ENCODE assay signal across 1 cellular context in the genomic region with DNA sequence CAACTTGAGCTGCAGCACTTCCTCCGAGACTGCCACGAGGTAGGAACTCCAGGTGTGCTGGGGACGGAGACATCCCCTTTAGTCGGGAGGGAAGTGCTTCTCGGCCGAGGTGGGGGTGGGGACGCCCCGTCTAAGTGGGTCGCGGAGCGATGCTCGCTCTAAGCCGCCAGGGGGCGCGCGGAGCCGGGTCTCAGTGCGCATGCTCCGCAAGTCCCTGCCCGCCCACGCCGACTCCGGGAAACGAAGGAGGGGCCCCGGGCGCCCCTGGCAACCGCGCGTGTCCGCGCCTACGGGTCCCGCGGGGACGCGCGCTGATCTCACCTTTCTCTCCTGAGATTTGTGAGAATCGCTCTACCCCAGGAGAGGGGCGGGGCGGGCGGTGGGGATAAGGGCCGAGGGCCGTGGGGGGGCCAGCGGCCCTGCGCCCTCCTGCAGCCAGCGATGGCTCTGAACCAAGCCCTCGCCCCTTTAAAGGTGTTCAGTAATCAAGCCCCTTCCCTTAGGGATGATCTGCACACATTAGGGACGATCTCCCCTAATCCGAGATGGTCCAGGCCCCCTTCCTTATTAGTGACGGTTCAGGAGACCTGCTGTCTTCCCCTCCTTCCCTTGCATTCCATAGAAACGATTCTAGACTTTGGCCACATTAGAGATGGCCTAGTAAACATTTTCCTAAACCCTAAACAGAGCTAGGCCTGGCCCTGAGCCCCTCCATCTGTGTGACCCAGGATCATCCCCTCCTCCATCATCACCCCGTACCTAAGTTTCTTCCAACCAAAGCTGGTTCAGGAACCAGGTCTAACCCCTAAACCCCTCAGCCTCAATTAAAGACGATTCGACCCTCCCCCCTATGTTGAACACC.
TF ChIP-seq lines count a peak whose summit lies in the region.

No MANE protein-coding gene starts in this region.

TF ChIP-seq in K562, 482 proteins besides CTCF, POLR2A, EP300 and RAD21 (continued from another document and continues in another):
- TF ChIP-seq, protein P1, sequence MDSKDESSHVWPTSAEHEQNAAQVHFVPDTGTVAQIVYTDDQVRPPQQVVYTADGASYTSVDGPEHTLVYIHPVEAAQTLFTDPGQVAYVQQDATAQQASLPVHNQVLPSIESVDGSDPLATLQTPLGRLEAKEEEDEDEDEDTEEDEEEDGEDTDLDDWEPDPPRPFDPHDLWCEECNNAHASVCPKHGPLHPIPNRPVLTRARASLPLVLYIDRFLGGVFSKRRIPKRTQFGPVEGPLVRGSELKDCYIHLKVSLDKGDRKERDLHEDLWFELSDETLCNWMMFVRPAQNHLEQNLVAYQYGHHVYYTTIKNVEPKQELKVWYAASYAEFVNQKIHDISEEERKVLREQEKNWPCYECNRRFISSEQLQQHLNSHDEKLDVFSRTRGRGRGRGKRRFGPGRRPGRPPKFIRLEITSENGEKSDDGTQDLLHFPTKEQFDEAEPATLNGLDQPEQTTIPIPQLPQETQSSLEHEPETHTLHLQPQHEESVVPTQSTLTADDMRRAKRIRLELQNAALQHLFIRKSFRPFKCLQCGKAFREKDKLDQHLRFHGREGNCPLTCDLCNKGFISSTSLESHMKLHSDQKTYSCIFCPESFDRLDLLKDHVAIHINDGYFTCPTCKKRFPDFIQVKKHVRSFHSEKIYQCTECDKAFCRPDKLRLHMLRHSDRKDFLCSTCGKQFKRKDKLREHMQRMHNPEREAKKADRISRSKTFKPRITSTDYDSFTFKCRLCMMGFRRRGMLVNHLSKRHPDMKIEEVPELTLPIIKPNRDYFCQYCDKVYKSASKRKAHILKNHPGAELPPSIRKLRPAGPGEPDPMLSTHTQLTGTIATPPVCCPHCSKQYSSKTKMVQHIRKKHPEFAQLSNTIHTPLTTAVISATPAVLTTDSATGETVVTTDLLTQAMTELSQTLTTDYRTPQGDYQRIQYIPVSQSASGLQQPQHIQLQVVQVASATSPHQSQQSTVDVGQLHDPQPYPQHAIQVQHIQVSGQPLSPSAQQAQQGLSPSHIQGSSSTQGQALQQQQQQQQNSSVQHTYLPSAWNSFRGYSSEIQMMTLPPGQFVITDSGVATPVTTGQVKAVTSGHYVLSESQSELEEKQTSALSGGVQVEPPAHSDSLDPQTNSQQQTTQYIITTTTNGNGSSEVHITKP (IDR thresholded peaks at IDR 0.05; ENCODE audit: partially characterized antibody), result peak; percentile 72
- TF ChIP-seq POLR2H (tag; IDR thresholded peaks at IDR 0.05; ENCODE audit: low read depth), result no peak
- no peak for TF ChIP-seq NR2C2 (CRISPR knock-in tag; IDR thresholded peaks at IDR 0.05)
- no peak for TF ChIP-seq NR2C2 (tag; IDR thresholded peaks at IDR 0.05)
- TF ChIP-seq, protein P2, sequence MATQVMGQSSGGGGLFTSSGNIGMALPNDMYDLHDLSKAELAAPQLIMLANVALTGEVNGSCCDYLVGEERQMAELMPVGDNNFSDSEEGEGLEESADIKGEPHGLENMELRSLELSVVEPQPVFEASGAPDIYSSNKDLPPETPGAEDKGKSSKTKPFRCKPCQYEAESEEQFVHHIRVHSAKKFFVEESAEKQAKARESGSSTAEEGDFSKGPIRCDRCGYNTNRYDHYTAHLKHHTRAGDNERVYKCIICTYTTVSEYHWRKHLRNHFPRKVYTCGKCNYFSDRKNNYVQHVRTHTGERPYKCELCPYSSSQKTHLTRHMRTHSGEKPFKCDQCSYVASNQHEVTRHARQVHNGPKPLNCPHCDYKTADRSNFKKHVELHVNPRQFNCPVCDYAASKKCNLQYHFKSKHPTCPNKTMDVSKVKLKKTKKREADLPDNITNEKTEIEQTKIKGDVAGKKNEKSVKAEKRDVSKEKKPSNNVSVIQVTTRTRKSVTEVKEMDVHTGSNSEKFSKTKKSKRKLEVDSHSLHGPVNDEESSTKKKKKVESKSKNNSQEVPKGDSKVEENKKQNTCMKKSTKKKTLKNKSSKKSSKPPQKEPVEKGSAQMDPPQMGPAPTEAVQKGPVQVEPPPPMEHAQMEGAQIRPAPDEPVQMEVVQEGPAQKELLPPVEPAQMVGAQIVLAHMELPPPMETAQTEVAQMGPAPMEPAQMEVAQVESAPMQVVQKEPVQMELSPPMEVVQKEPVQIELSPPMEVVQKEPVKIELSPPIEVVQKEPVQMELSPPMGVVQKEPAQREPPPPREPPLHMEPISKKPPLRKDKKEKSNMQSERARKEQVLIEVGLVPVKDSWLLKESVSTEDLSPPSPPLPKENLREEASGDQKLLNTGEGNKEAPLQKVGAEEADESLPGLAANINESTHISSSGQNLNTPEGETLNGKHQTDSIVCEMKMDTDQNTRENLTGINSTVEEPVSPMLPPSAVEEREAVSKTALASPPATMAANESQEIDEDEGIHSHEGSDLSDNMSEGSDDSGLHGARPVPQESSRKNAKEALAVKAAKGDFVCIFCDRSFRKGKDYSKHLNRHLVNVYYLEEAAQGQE (CRISPR knock-in tag; IDR thresholded peaks at IDR 0.05; ENCODE audit: low read depth), result 0 out of 2 replicates have a peak, but pooled peaks have one; percentile 34
- no peak for TF ChIP-seq KDM2B (CRISPR knock-in tag; IDR thresholded peaks at IDR 0.05)
- TF ChIP-seq, protein P3, sequence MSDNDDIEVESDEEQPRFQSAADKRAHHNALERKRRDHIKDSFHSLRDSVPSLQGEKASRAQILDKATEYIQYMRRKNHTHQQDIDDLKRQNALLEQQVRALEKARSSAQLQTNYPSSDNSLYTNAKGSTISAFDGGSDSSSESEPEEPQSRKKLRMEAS (CRISPR knock-in tag; IDR thresholded peaks at IDR 0.05), result 0 out of 2 replicates have a peak, but pooled peaks have one; percentile 33
- peak; percentile 82; the same call in 1 of the 2 replicates for TF ChIP-seq RB1 (IDR thresholded peaks at IDR 0.05; ENCODE audit: low read depth)
- peak; percentile 90 for TF ChIP-seq ZBTB7A (IDR thresholded peaks at IDR 0.05; ENCODE audit: borderline replicate concordance, control insufficient read depth, low read depth, low read length)
- peak; percentile 42; the same call in 1 of the 2 replicates for TF ChIP-seq GABPB1 (CRISPR knock-in tag; IDR thresholded peaks at IDR 0.05)
- TF ChIP-seq ZNF146 (CRISPR knock-in tag; IDR thresholded peaks at IDR 0.05; ENCODE audit: unreplicated experiment), result no peak
- TF ChIP-seq GATA2 (CRISPR knock-in tag; IDR thresholded peaks at IDR 0.05), result no peak
- TF ChIP-seq, protein P4, sequence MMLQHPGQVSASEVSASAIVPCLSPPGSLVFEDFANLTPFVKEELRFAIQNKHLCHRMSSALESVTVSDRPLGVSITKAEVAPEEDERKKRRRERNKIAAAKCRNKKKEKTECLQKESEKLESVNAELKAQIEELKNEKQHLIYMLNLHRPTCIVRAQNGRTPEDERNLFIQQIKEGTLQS (IDR thresholded peaks at IDR 0.05), result peak; percentile 28; the same call in 1 of the 2 replicates
- TF ChIP-seq, protein P4 (CRISPR knock-in tag; conservative IDR thresholded peaks at IDR 0.05), result no peak
- TF ChIP-seq ZNF165 (CRISPR knock-in tag; IDR thresholded peaks at IDR 0.05; ENCODE audit: borderline replicate concordance), result no peak
- TF ChIP-seq SP1 (CRISPR knock-in tag; IDR thresholded peaks at IDR 0.05), result peak; percentile 64; the same call in 1 of the 2 replicates
- TF ChIP-seq ZNF436 (CRISPR knock-in tag; IDR thresholded peaks at IDR 0.05), result no peak
- TF ChIP-seq ELF4 (CRISPR knock-in tag; IDR thresholded peaks at IDR 0.05), result no peak
- TF ChIP-seq CCNT2 (IDR thresholded peaks at IDR 0.05; ENCODE audit: borderline replicate concordance, extremely low read depth, insufficient read length, low read depth, low read length), result peak; percentile 80
- peak; percentile 92 for TF ChIP-seq RFX1 (IDR thresholded peaks at IDR 0.05)
- no peak for TF ChIP-seq EWSR1 (IDR thresholded peaks at IDR 0.05; ENCODE audit: borderline replicate concordance, low read depth, partially characterized antibody)
- TF ChIP-seq, protein P5, sequence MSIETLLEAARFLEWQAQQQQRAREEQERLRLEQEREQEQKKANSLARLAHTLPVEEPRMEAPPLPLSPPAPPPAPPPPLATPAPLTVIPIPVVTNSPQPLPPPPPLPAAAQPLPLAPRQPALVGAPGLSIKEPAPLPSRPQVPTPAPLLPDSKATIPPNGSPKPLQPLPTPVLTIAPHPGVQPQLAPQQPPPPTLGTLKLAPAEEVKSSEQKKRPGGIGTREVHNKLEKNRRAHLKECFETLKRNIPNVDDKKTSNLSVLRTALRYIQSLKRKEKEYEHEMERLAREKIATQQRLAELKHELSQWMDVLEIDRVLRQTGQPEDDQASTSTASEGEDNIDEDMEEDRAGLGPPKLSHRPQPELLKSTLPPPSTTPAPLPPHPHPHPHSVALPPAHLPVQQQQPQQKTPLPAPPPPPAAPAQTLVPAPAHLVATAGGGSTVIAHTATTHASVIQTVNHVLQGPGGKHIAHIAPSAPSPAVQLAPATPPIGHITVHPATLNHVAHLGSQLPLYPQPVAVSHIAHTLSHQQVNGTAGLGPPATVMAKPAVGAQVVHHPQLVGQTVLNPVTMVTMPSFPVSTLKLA (conservative IDR thresholded peaks at IDR 0.05), result peak; percentile 39 to 46; a peak in 2 of 4 replicates
- TF ChIP-seq TAL1 (IDR thresholded peaks at IDR 0.05), result no peak
- TF ChIP-seq ZKSCAN1 (IDR thresholded peaks at IDR 0.05; ENCODE audit: low read depth, low read length), result peak; percentile 69; the same call in 1 of the 2 replicates
- TF ChIP-seq SAFB (IDR thresholded peaks at IDR 0.05; ENCODE audit: borderline replicate concordance, low read depth, low read length), result no peak
- TF ChIP-seq TEAD1 (CRISPR knock-in tag; IDR thresholded peaks at IDR 0.05), result no peak
- TF ChIP-seq KAT2B (IDR thresholded peaks at IDR 0.05; ENCODE audit: low read depth, low read length), result no peak
- peak; percentile 63 for TF ChIP-seq CHD2 (IDR thresholded peaks at IDR 0.05; ENCODE audit: low read depth, low read length)
- TF ChIP-seq LARP7 (IDR thresholded peaks at IDR 0.05), result no peak
- 0 out of 2 replicates have a peak, but pooled peaks have one; percentile 44 for TF ChIP-seq ARID1B (IDR thresholded peaks at IDR 0.05)
- TF ChIP-seq HMGN3 (IDR thresholded peaks at IDR 0.05; ENCODE audit: borderline replicate concordance, extremely low read depth, insufficient read length, low read depth, low read length), result peak; percentile 85
- no peak for TF ChIP-seq YBX1 (IDR thresholded peaks at IDR 0.05)
- TF ChIP-seq, protein P6, sequence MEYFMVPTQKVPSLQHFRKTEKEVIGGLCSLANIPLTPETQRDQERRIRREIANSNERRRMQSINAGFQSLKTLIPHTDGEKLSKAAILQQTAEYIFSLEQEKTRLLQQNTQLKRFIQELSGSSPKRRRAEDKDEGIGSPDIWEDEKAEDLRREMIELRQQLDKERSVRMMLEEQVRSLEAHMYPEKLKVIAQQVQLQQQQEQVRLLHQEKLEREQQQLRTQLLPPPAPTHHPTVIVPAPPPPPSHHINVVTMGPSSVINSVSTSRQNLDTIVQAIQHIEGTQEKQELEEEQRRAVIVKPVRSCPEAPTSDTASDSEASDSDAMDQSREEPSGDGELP (CRISPR knock-in tag; IDR thresholded peaks at IDR 0.05; ENCODE audit: borderline replicate concordance), result peak; percentile 55; the same call in 1 of the 2 replicates
- peak; percentile 99 for TF ChIP-seq NCOA6 (IDR thresholded peaks at IDR 0.05)
- TF ChIP-seq RBM15 (IDR thresholded peaks at IDR 0.05; ENCODE audit: insufficient read depth, low read length), result no peak
- TF ChIP-seq GTF2A2 (tag; IDR thresholded peaks at IDR 0.05), result no peak
- no peak for TF ChIP-seq FOXP1 (CRISPR knock-in tag; IDR thresholded peaks at IDR 0.05)
- no peak for TF ChIP-seq BACH1 (tag; IDR thresholded peaks at IDR 0.05)
- TF ChIP-seq CREB1 (IDR thresholded peaks at IDR 0.05), result no peak
- 0 out of 2 replicates have a peak, but pooled peaks have one; percentile 47 for TF ChIP-seq CREB1 (CRISPR knock-in tag; IDR thresholded peaks at IDR 0.05)
- peak; percentile 33; the same call in 1 of the 2 replicates for TF ChIP-seq RBFOX2 (IDR thresholded peaks at IDR 0.05; ENCODE audit: low read depth, low read length)
- no peak for TF ChIP-seq SMAD1 (IDR thresholded peaks at IDR 0.05; ENCODE audit: low read depth, low read length, partially characterized antibody)
- no peak for TF ChIP-seq WHSC1 (IDR thresholded peaks at IDR 0.05; ENCODE audit: low read length)
- TF ChIP-seq ETS2 (tag; IDR thresholded peaks at IDR 0.05; ENCODE audit: borderline replicate concordance, poor library complexity, severe bottlenecking), result no peak
- peak; percentile 18 for TF ChIP-seq KDM5B (IDR thresholded peaks at IDR 0.05; ENCODE audit: insufficient replicate concordance, low read depth, low read length)
- TF ChIP-seq, protein P7, sequence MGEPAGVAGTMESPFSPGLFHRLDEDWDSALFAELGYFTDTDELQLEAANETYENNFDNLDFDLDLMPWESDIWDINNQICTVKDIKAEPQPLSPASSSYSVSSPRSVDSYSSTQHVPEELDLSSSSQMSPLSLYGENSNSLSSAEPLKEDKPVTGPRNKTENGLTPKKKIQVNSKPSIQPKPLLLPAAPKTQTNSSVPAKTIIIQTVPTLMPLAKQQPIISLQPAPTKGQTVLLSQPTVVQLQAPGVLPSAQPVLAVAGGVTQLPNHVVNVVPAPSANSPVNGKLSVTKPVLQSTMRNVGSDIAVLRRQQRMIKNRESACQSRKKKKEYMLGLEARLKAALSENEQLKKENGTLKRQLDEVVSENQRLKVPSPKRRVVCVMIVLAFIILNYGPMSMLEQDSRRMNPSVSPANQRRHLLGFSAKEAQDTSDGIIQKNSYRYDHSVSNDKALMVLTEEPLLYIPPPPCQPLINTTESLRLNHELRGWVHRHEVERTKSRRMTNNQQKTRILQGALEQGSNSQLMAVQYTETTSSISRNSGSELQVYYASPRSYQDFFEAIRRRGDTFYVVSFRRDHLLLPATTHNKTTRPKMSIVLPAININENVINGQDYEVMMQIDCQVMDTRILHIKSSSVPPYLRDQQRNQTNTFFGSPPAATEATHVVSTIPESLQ (CRISPR knock-in tag; IDR thresholded peaks at IDR 0.05), result no peak
- 0 out of 2 replicates have a peak, but pooled peaks have one; percentile 84 for TF ChIP-seq KAT7 (CRISPR knock-in tag; IDR thresholded peaks at IDR 0.05; ENCODE audit: borderline replicate concordance)
- TF ChIP-seq, protein P8, sequence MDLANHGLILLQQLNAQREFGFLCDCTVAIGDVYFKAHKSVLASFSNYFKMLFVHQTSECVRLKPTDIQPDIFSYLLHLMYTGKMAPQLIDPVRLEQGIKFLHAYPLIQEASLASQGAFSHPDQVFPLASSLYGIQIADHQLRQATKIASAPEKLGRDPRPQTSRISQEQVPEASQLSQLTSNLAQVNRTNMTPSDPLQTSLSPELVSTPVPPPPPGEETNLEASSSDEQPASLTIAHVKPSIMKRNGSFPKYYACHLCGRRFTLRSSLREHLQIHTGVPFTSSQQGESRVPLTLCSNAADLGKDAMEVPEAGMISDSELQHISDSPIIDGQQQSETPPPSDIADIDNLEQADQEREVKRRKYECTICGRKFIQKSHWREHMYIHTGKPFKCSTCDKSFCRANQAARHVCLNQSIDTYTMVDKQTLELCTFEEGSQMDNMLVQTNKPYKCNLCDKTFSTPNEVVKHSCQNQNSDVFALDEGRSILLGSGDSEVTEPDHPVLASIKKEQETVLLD (IDR thresholded peaks at IDR 0.05), result peak; percentile 90
- TF ChIP-seq GATAD2A (IDR thresholded peaks at IDR 0.05), result peak; percentile 47; the same call in 1 of the 2 replicates
- no peak for TF ChIP-seq ZNF431 (CRISPR knock-in tag; IDR thresholded peaks at IDR 0.05)
- peak; percentile 49; the same call in 1 of the 2 replicates for TF ChIP-seq JUND (IDR thresholded peaks at IDR 0.05; ENCODE audit: borderline replicate concordance, low read depth, low read length)
- TF ChIP-seq JUND (tag; IDR thresholded peaks at IDR 0.05; ENCODE audit: borderline replicate concordance, low read depth, low read length), result peak; percentile 13; the same call in 1 of the 3 replicates
- TF ChIP-seq TCFL5 (CRISPR knock-in tag; conservative IDR thresholded peaks at IDR 0.05), result no peak
- no peak for TF ChIP-seq ZNF76 (CRISPR knock-in tag; IDR thresholded peaks at IDR 0.05; ENCODE audit: borderline replicate concordance)
